ENCODE assay signal across 16 cellular contexts in genomic region chr4:147741190-147741788, GRCh38. TPM values are rescaled to one million over a fixed set of nuclear protein-coding genes. Genes with fewer than 3 reads are reported as not detected.
DNase-seq lines count a peak whose midpoint lies in the region; ATAC-seq and TF ChIP-seq lines count a peak whose summit lies in the region.
"Had no signal": no experiment of that assay in that cellular context is flagged by ENCODE, and none has a peak within 500 bp of the region (broad histone marks: within the 10 kb centered on the region; RNA-seq: fewer than 3 reads in every experiment).

No MANE protein-coding gene starts in this region.

- no peak overlapping the region for H3K27ac ChIP-seq in foreskin keratinocyte
- peak overlapping the region; percentile 37 for H3K27ac ChIP-seq in stomach smooth muscle (ENCODE audit: low read length)
- H3K27ac ChIP-seq in tibial artery: no peak overlapping the region
- no peak overlapping the region for H3K27ac ChIP-seq in stomach
- H3K27ac ChIP-seq: A549, neutrophil, tibial nerve had no signal

- H3K36me3 Mint-ChIP-seq in activated CD4-positive, alpha-beta memory T cell treated with anti-CD3 and anti-CD28 coated beads, Interleukin-2, amount 10 ng/mL, durations not matched to agents 7 days and 5 days (ENCODE audit: low read depth): peaks cover 20% of the 10 kb centered on the region
- H3K36me3 Mint-ChIP-seq in activated CD4-positive, alpha-beta memory T cell treated with anti-CD3 and anti-CD28 coated beads for 36 hours: no peaks in the 10 kb centered on the region
- peaks cover 2% of the 10 kb centered on the region for H3K36me3 Mint-ChIP-seq in activated T-helper 2 cell treated with anti-CD3 and anti-CD28 coated beads, Interferon-gamma antibody, Interleukin-2, Interleukin-4, amounts not matched to agents 10 μg/mL and 5 μg/mL and 100 μg/mL, durations not matched to agents 14 hours and 24 hours and 36 hours (ENCODE audit: low read depth)
- H3K36me3 Mint-ChIP-seq: activated naive CD4-positive, alpha-beta T cell treated with anti-CD3 and anti-CD28 coated beads, Interleukin-2, amount 50 U/mL, for 72 hours had no signal

- H3K27me3 ChIP-seq in foreskin keratinocyte (no peaks in the 10 kb centered on the region), stomach smooth muscle (ENCODE audit: control insufficient read depth in 1 of 2, insufficient read depth in 2 of 2, low read length in 2 of 2) (no peaks in the 10 kb centered on the region), tibial artery (no peaks in the 10 kb centered on the region), stomach (no peaks in the 10 kb centered on the region)
- H3K27me3 ChIP-seq: MG63, neutrophil, tibial nerve had no signal

- H3K4me1 ChIP-seq in foreskin keratinocyte (peaks cover 12% of the 10 kb centered on the region), stomach smooth muscle (ENCODE audit: control insufficient read depth, insufficient read depth, low read length) (peaks cover 28% of the 10 kb centered on the region), tibial artery (peaks cover 0 to 89% (median 40%) of the 10 kb centered on the region in 4 donors), stomach (peaks cover 0 to 89% (median 35%) of the 10 kb centered on the region in 4 donors)

- ATAC-seq in foreskin keratinocyte: peak; percentile 18
- ATAC-seq: A549; activated naive CD4-positive, alpha-beta T cell treated with anti-CD3 and anti-CD28 coated beads, Interleukin-2, amount 50 U/mL, for 72 hours had no signal

- TF ChIP-seq CTCF in foreskin keratinocyte (conservative IDR thresholded peaks at IDR 0.05) (no peak), tibial artery (IDR thresholded peaks at IDR 0.05) (no peak), stomach (IDR thresholded peaks at IDR 0.05) (no peak)

- no peak overlapping the region for H3K9ac ChIP-seq in stomach smooth muscle (ENCODE audit: low read length in 2 of 2)

- intact Hi-C loops in activated CD4-positive, alpha-beta memory T cell treated with anti-CD3 and anti-CD28 coated beads for 36 hours (cut with micrococcal nuclease): no loop called here
- intact Hi-C loops in activated T-helper 2 cell treated with anti-CD3 and anti-CD28 coated beads, Interferon-gamma antibody, Interleukin-2, Interleukin-4, amounts not matched to agents 10 μg/mL and 5 μg/mL and 100 μg/mL, durations not matched to agents 14 hours and 24 hours and 36 hours (cut with micrococcal nuclease): no loop called here
- intact Hi-C loops in tibial artery (cut with DNase I; ENCODE audit: low total_unique reads) (no loop called here), stomach (cut with DNase I; ENCODE audit: low total_unique reads) (no loop called here)

- TF ChIP-seq EP300 in stomach (IDR thresholded peaks at IDR 0.05): no peak

- H3K9me3 ChIP-seq in stomach smooth muscle (ENCODE audit: control insufficient read depth in 2 of 2, low read length in 2 of 2): no peaks in the 10 kb centered on the region
- H3K9me3 ChIP-seq in tibial artery: no peaks in the 10 kb centered on the region
- H3K9me3 ChIP-seq in stomach: no peaks in the 10 kb centered on the region
- H3K9me3 ChIP-seq: A549, MG63, neutrophil, tibial nerve had no signal

- POLR2A ChIA-PET in activated CD4-positive, alpha-beta memory T cell treated with anti-CD3 and anti-CD28 coated beads, Interleukin-2, amount 10 ng/mL, durations not matched to agents 7 days and 5 days (lab: Charles Lee): interaction anchor here (1.3 to 2.6 kb wide), 2 partner anchors 10 to 48 kb away, joined by 6 to 26 read pairs; partner anchors contain the start of gene ARHGAP10
- POLR2A ChIA-PET in activated CD4-positive, alpha-beta memory T cell treated with anti-CD3 and anti-CD28 coated beads for 36 hours (lab: Charles Lee): no interaction called here

- no peaks in the 10 kb centered on the region for H3K9me3 Mint-ChIP-seq in activated CD4-positive, alpha-beta memory T cell treated with anti-CD3 and anti-CD28 coated beads, Interleukin-2, amount 10 ng/mL, durations not matched to agents 7 days and 5 days
- H3K9me3 Mint-ChIP-seq in activated CD4-positive, alpha-beta memory T cell treated with anti-CD3 and anti-CD28 coated beads for 36 hours: no peaks in the 10 kb centered on the region
- H3K9me3 Mint-ChIP-seq in activated T-helper 2 cell treated with anti-CD3 and anti-CD28 coated beads, Interferon-gamma antibody, Interleukin-2, Interleukin-4, amounts not matched to agents 10 μg/mL and 5 μg/mL and 100 μg/mL, durations not matched to agents 14 hours and 24 hours and 36 hours: no peaks in the 10 kb centered on the region
- H3K9me3 Mint-ChIP-seq: activated naive CD4-positive, alpha-beta T cell treated with anti-CD3 and anti-CD28 coated beads, Interleukin-2, amount 50 U/mL, for 72 hours had no signal

- peaks cover 41% of the 10 kb centered on the region for H3K4me1 Mint-ChIP-seq in activated CD4-positive, alpha-beta memory T cell treated with anti-CD3 and anti-CD28 coated beads, Interleukin-2, amount 10 ng/mL, durations not matched to agents 7 days and 5 days
- peaks cover 15% of the 10 kb centered on the region for H3K4me1 Mint-ChIP-seq in activated CD4-positive, alpha-beta memory T cell treated with anti-CD3 and anti-CD28 coated beads for 36 hours (ENCODE audit: low read depth)
- H3K4me1 Mint-ChIP-seq in activated T-helper 2 cell treated with anti-CD3 and anti-CD28 coated beads, Interferon-gamma antibody, Interleukin-2, Interleukin-4, amounts not matched to agents 10 μg/mL and 5 μg/mL and 100 μg/mL, durations not matched to agents 14 hours and 24 hours and 36 hours (ENCODE audit: low read depth): peaks cover 39% of the 10 kb centered on the region

- 20 to 82% (median 56%) methylated on average over 1 of the region's 1 CpG for whole genome bisulfite sequencing in stomach, 5 donors

- no peak for DNase-seq in activated CD4-positive, alpha-beta memory T cell treated with anti-CD3 and anti-CD28 coated beads, Interleukin-2, amount 10 ng/mL, durations not matched to agents 7 days and 5 days
- no peak for DNase-seq in activated CD4-positive, alpha-beta memory T cell treated with anti-CD3 and anti-CD28 coated beads for 36 hours
- no peak for DNase-seq in activated T-helper 2 cell treated with anti-CD3 and anti-CD28 coated beads, Interferon-gamma antibody, Interleukin-2, Interleukin-4, amounts not matched to agents 10 μg/mL and 5 μg/mL and 100 μg/mL, durations not matched to agents 14 hours and 24 hours and 36 hours (ENCODE audit: low spot score)
- DNase-seq in foreskin keratinocyte: peak; percentile 49 to 57
- no peak for DNase-seq in tibial artery
- DNase-seq in stomach: no peak
- no peak for DNase-seq in GF-D8 (lab: John Stamatoyannopoulos, UW)
- DNase-seq: DMS153, MG63, NCI-H2107, T1000 had no signal

- peak overlapping the region; percentile 59 for H3K27ac Mint-ChIP-seq in activated CD4-positive, alpha-beta memory T cell treated with anti-CD3 and anti-CD28 coated beads, Interleukin-2, amount 10 ng/mL, durations not matched to agents 7 days and 5 days
- no peak overlapping the region for H3K27ac Mint-ChIP-seq in activated CD4-positive, alpha-beta memory T cell treated with anti-CD3 and anti-CD28 coated beads for 36 hours
- H3K27ac Mint-ChIP-seq in activated T-helper 2 cell treated with anti-CD3 and anti-CD28 coated beads, Interferon-gamma antibody, Interleukin-2, Interleukin-4, amounts not matched to agents 10 μg/mL and 5 μg/mL and 100 μg/mL, durations not matched to agents 14 hours and 24 hours and 36 hours: peak overlapping the region; percentile 80
- H3K27ac Mint-ChIP-seq: activated naive CD4-positive, alpha-beta T cell treated with anti-CD3 and anti-CD28 coated beads, Interleukin-2, amount 50 U/mL, for 72 hours had no signal

- H3K27me3 Mint-ChIP-seq in activated CD4-positive, alpha-beta memory T cell treated with anti-CD3 and anti-CD28 coated beads, Interleukin-2, amount 10 ng/mL, durations not matched to agents 7 days and 5 days: no peaks in the 10 kb centered on the region
- H3K27me3 Mint-ChIP-seq in activated CD4-positive, alpha-beta memory T cell treated with anti-CD3 and anti-CD28 coated beads for 36 hours: no peaks in the 10 kb centered on the region
- H3K27me3 Mint-ChIP-seq in activated T-helper 2 cell treated with anti-CD3 and anti-CD28 coated beads, Interferon-gamma antibody, Interleukin-2, Interleukin-4, amounts not matched to agents 10 μg/mL and 5 μg/mL and 100 μg/mL, durations not matched to agents 14 hours and 24 hours and 36 hours (ENCODE audit: low read depth): no peaks in the 10 kb centered on the region

- no peak overlapping the region for H3K4me3 Mint-ChIP-seq in activated CD4-positive, alpha-beta memory T cell treated with anti-CD3 and anti-CD28 coated beads, Interleukin-2, amount 10 ng/mL, durations not matched to agents 7 days and 5 days
- H3K4me3 Mint-ChIP-seq in activated CD4-positive, alpha-beta memory T cell treated with anti-CD3 and anti-CD28 coated beads for 36 hours: no peak overlapping the region
- no peak overlapping the region for H3K4me3 Mint-ChIP-seq in activated T-helper 2 cell treated with anti-CD3 and anti-CD28 coated beads, Interferon-gamma antibody, Interleukin-2, Interleukin-4, amounts not matched to agents 10 μg/mL and 5 μg/mL and 100 μg/mL, durations not matched to agents 14 hours and 24 hours and 36 hours (ENCODE audit: low read depth)

- CTCF ChIA-PET in activated CD4-positive, alpha-beta memory T cell treated with anti-CD3 and anti-CD28 coated beads, Interleukin-2, amount 10 ng/mL, durations not matched to agents 7 days and 5 days (lab: Charles Lee): interaction anchor here (1.8 to 3.2 kb wide), 2 partner anchors 10 to 11 kb away, joined by 6 to 15 read pairs; partner anchors contain the start of gene ARHGAP10
- CTCF ChIA-PET in activated CD4-positive, alpha-beta memory T cell treated with anti-CD3 and anti-CD28 coated beads for 36 hours (lab: Charles Lee): no interaction called here

- no peak for TF ChIP-seq POLR2A in stomach (IDR thresholded peaks at IDR 0.05)

- no peaks in the 10 kb centered on the region for H3K36me3 ChIP-seq in stomach smooth muscle (ENCODE audit: control insufficient read depth in 2 of 2, insufficient read depth in 2 of 2, low read length in 2 of 2)
- H3K36me3 ChIP-seq in tibial artery: peaks cover 0 to 5% (median 0%) of the 10 kb centered on the region in 3 donors
- H3K36me3 ChIP-seq in stomach: no peaks in the 10 kb centered on the region
- H3K36me3 ChIP-seq: MG63, neutrophil, tibial nerve had no signal

- H3K4me3 ChIP-seq in stomach smooth muscle (ENCODE audit: low read length in 2 of 2) (no peak overlapping the region), tibial artery (no peak overlapping the region), stomach (no peak overlapping the region)
- H3K4me3 ChIP-seq: A549, MG63, tibial nerve had no signal

RNA-seq across cellular contexts. Expression of gene ARHGAP10, which starts 9.4 kb away (rescaled TPM):
- total RNA-seq in activated CD4-positive, alpha-beta memory T cell treated with anti-CD3 and anti-CD28 coated beads, Interleukin-2, amount 10 ng/mL, durations not matched to agents 7 days and 5 days: 10 to 100 TPM; 19.7 to 22.2 TPM
- total RNA-seq in activated CD4-positive, alpha-beta memory T cell treated with anti-CD3 and anti-CD28 coated beads for 36 hours: 1 to 10 TPM; 7.1 to 8.0 TPM
- 18.5 TPM in 2 replicates for total RNA-seq in activated T-helper 2 cell treated with anti-CD3 and anti-CD28 coated beads, Interferon-gamma antibody, Interleukin-2, Interleukin-4, amounts not matched to agents 10 μg/mL and 5 μg/mL and 100 μg/mL, durations not matched to agents 14 hours and 24 hours and 36 hours
- total RNA-seq in foreskin keratinocyte (25.9 and 26.9 TPM in 2 replicates), stomach (100 to 1,000 TPM in 1 of 5 donors, 10 to 100 TPM in 4; 36.1 to 117 (median 51.9) TPM)
- polyA plus RNA-seq in foreskin keratinocyte (18.2 and 18.8 TPM in 2 replicates), stomach (10 to 100 TPM; 18.1 to 27.2 (median 22.0) TPM)

RNA-seq across cellular contexts. Expression of gene PRMT9, which starts 57.3 kb away (rescaled TPM):
- 10 to 100 TPM; 11.0 to 12.0 TPM for total RNA-seq in activated CD4-positive, alpha-beta memory T cell treated with anti-CD3 and anti-CD28 coated beads, Interleukin-2, amount 10 ng/mL, durations not matched to agents 7 days and 5 days
- 1 to 10 TPM; 7.9 to 8.3 TPM for total RNA-seq in activated CD4-positive, alpha-beta memory T cell treated with anti-CD3 and anti-CD28 coated beads for 36 hours
- 8.4 and 8.9 TPM in 2 replicates for total RNA-seq in activated T-helper 2 cell treated with anti-CD3 and anti-CD28 coated beads, Interferon-gamma antibody, Interleukin-2, Interleukin-4, amounts not matched to agents 10 μg/mL and 5 μg/mL and 100 μg/mL, durations not matched to agents 14 hours and 24 hours and 36 hours
- total RNA-seq in foreskin keratinocyte (6.5 and 6.8 TPM in 2 replicates), stomach (10 to 100 TPM in 3 of 5 donors, 1 to 10 TPM in 2; 5.8 to 23.9 (median 15.9) TPM)
- polyA plus RNA-seq in foreskin keratinocyte (2.9 and 4.1 TPM in 2 replicates), stomach (1 to 10 TPM; 2.4 to 3.7 (median 2.4) TPM)

Comparison
In these comparisons a context has a peak if more than half of its experiments do, and no peak if none do; other contexts are left out.
1. DNase-seq: peak in foreskin keratinocyte (2 of 2); none in activated CD4-positive, alpha-beta memory T cell treated with anti-CD3 and anti-CD28 coated beads, Interleukin-2, amount 10 ng/mL, durations not matched to agents 7 days and 5 days (single experiment), activated CD4-positive, alpha-beta memory T cell treated with anti-CD3 and anti-CD28 coated beads for 36 hours (single experiment), activated T-helper 2 cell treated with anti-CD3 and anti-CD28 coated beads, Interferon-gamma antibody, Interleukin-2, Interleukin-4, amounts not matched to agents 10 μg/mL and 5 μg/mL and 100 μg/mL, durations not matched to agents 14 hours and 24 hours and 36 hours (single experiment), tibial artery (0 of 2), stomach (single experiment) and GF-D8 (single experiment).